8 cellular contexts compared by ENCODE assay signal in the genomic region with DNA sequence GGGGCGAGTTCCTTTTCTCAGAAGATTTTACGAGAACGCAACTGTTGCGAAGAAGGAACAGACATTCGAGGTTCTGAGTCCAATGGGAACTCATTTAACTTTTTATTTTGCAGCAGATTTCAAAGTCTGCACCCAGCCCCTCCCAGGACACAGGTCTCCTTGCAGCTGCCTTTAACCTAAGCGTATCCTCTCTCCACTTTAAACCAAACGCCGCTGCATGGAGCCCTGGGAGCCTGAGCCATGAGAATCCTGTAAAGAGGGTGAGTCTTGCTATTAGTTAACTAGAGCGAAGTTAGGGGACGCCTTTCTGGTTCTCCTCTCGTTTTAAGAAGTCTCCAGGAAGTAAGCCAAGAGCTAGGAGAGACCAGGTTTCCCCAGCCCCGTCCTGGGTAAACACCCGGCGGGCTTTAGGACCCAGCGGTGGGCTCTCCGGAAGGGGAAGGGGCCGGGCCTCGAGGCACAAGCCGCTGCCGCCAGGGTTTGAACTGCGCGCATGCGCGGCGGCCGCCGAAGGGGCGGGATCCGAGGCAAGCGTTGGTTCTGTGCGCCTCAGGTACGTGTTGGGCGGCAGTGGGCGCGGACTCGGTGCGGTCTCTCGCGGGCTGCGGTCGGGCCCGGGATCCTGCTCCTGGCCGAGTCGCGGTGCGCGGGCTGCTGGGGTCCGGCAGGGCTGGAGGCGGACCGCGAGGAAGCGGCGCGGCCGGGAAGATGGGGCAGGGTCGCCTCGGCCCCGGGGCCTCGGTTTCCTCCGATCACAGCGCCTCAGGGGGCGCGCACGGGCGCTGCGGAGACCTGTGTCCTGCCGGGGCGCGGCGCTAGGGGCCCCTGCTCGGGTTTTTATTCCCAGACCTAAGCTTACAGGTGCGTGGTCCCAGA.
DNase-seq lines count a peak whose midpoint lies in the region; ATAC-seq and TF ChIP-seq lines count a peak whose summit lies in the region.

A gene (plus strand): TSS at position 510 of the 876 bp plus-strand sequence. CDS start 7,188 bp downstream, outside the sequence.

- in situ Hi-C loops in GM18951 (cut with MboI; ENCODE audit: low sequenced_read_pairs, unreplicated experiment), result no loop called here

- peak; percentile 97 for DNase-seq in AG08396 (ENCODE audit: low spot score)
- DNase-seq in NCI-H345 (lab: John Stamatoyannopoulos, UW), result peak; percentile 95
- peak; percentile 88 to 97 (median 92) for DNase-seq in activated CD4-positive, CD25-positive, alpha-beta regulatory T cell (lab: John Stamatoyannopoulos, UW)
- peak; percentile 98 for DNase-seq in central memory CD4-positive, alpha-beta T cell
- peak; percentile 96 for DNase-seq in iris pigment epithelial cell (ENCODE audit: low read depth)
- DNase-seq in stimulated activated CD4-positive, alpha-beta T cell treated with anti-CD3 and anti-CD28 coated beads, Interleukin-12 subunit alpha, Interleukin-12 subunit beta, amount 100 ng/mL, for 4 hours, result peak; percentile 95

- peak; percentile 90 for TF ChIP-seq POLR2A in GM18951 (IDR thresholded peaks at IDR 0.05; ENCODE audit: extremely low read depth, insufficient read depth, insufficient read length)

- peak; percentile 63 for ATAC-seq in HG03196 (IDR thresholded peaks at IDR 0.05; ENCODE audit: unreplicated experiment)

Comparison
In these comparisons a context has a peak if more than half of its experiments do, and no peak if none do; other contexts are left out.
1. Peak in every context shown above with its lines: DNase-seq and ATAC-seq.